ENCODE assay signal across 14 cellular contexts in the genomic region with DNA sequence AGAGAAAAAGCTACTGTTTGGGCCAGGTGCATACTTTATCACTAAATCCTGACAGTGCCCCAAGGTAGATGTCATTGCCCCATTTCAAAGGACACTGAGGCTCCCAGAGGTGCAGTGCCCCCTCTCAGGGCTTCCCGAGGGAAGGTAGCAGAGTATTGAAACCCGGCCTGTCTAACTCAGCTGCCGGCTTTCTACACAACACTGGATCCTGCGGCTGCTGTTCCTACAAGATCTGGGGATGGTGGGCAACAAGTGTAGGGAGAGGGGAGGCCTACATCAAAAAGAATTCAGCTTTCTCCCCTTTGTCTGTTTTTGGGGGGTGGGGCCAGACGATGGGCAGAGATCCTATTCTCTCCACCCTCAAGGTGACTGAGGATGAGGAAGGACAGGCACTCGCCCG.
"Had no signal": no experiment of that assay in that cellular context is flagged by ENCODE, and none has a peak within 500 bp of the region (broad histone marks: within the 10 kb centered on the region; RNA-seq: fewer than 3 reads in every experiment).

No MANE protein-coding gene starts in this region.

- H3K4me1 Mint-ChIP-seq: naive thymus-derived CD8-positive, alpha-beta T cell had no signal

- H3K27ac Mint-ChIP-seq: activated CD8-positive, alpha-beta T cell treated with anti-CD3 and anti-CD28 coated beads for 36 hours; activated T-cell treated with anti-CD3 and anti-CD28 coated beads, Interleukin-2, amount 50 U/mL, for 72 hours had no signal

- H3K4me3 Mint-ChIP-seq: activated CD8-positive, alpha-beta T cell treated with anti-CD3 and anti-CD28 coated beads for 36 hours; activated T-cell treated with anti-CD3 and anti-CD28 coated beads, Interleukin-2, amount 50 U/mL, for 72 hours; naive thymus-derived CD8-positive, alpha-beta T cell had no signal

- ATAC-seq: activated CD4-positive, CD25-positive, alpha-beta regulatory T cell treated with anti-CD3 and anti-CD28 coated beads, Interleukin-2, amount 50 U/mL, for 24 hours; activated CD8-positive, alpha-beta T cell treated with anti-CD3 and anti-CD28 coated beads for 36 hours; activated T-cell treated with anti-CD3 and anti-CD28 coated beads, Interleukin-2, amount 50 U/mL, for 72 hours; naive thymus-derived CD8-positive, alpha-beta T cell had no signal

- H3K27me3 ChIP-seq: stomach, transverse colon had no signal

- DNase-seq: activated CD8-positive, alpha-beta memory T cell treated with anti-CD3 and anti-CD28 coated beads, Interleukin-2, amount 50 U/mL, for 4 hours; activated CD8-positive, alpha-beta T cell treated with anti-CD3 and anti-CD28 coated beads for 36 hours; activated naive CD4-positive, alpha-beta T cell; activated T-cell treated with anti-CD3 and anti-CD28 coated beads, Interleukin-2, amount 50 U/mL, for 72 hours; dermis blood vessel endothelial cell; erythroblast; naive thymus-derived CD8-positive, alpha-beta T cell; occipital lobe; SIG-M5; stomach; T-helper 2 cell; transverse colon had no signal

- H3K4me1 ChIP-seq: stomach, transverse colon had no signal

- H3K9me3 ChIP-seq: stomach had no signal

- H3K27ac ChIP-seq: stomach, transverse colon had no signal

- H3K4me3 ChIP-seq: lung, stomach, transverse colon had no signal

- H3K27me3 Mint-ChIP-seq: activated CD8-positive, alpha-beta T cell treated with anti-CD3 and anti-CD28 coated beads for 36 hours; naive thymus-derived CD8-positive, alpha-beta T cell had no signal

- H3K36me3 ChIP-seq: transverse colon had no signal
